ENCODE assay signal across 28 cellular contexts in genomic region chr5:22908129-22908528, GRCh38. TPM values are rescaled to one million over a fixed set of nuclear protein-coding genes. Genes with fewer than 3 reads are reported as not detected.
DNase-seq lines count a peak whose midpoint lies in the region; TF ChIP-seq lines count a peak whose summit lies in the region.
"Had no signal": no experiment of that assay in that cellular context is flagged by ENCODE, and none has a peak within 500 bp of the region (broad histone marks: within the 10 kb centered on the region; RNA-seq: fewer than 3 reads in every experiment).

No MANE protein-coding gene starts in this region.

- H4K20me1 ChIP-seq in neural progenitor cell (ENCODE audit: low read depth): no peaks in the 10 kb centered on the region

- H3F3A ChIP-seq in neural progenitor cell (ENCODE audit: low read depth): no peaks in the 10 kb centered on the region

- no peak for TF ChIP-seq CTCF in choroid plexus epithelial cell (conservative IDR thresholded peaks at IDR 0.05; ENCODE audit: low read depth, low read length)
- TF ChIP-seq CTCF in neural progenitor cell (IDR thresholded peaks at IDR 0.05): no peak

- no peaks in the 10 kb centered on the region for H3K27me3 ChIP-seq in neural progenitor cell
- H3K27me3 ChIP-seq: cardiac muscle cell, right atrium auricular region had no signal

- H3K4me3 ChIP-seq in choroid plexus epithelial cell (ENCODE audit: low read depth, low read length) (no peak overlapping the region), neural progenitor cell (no peak overlapping the region)
- H3K4me3 ChIP-seq: cardiac muscle cell, right atrium auricular region had no signal

- no peaks in the 10 kb centered on the region for H3K36me3 Mint-ChIP-seq in neural progenitor cell
- H3K36me3 Mint-ChIP-seq: CD4-positive, alpha-beta memory T cell; naive thymus-derived CD4-positive, alpha-beta T cell had no signal

- H3K4me2 ChIP-seq in neural progenitor cell: no peak overlapping the region

- no peak overlapping the region for H3K4me3 Mint-ChIP-seq in neural progenitor cell
- H3K4me3 Mint-ChIP-seq: activated naive CD8-positive, alpha-beta T cell treated with anti-CD3 and anti-CD28 coated beads, Interleukin-2, amount 50 U/mL, for 24 hours; CD4-positive, alpha-beta memory T cell; naive thymus-derived CD4-positive, alpha-beta T cell had no signal

- H3K4me1 Mint-ChIP-seq in neural progenitor cell: no peaks in the 10 kb centered on the region
- H3K4me1 Mint-ChIP-seq: activated naive CD8-positive, alpha-beta T cell treated with anti-CD3 and anti-CD28 coated beads, Interleukin-2, amount 50 U/mL, for 24 hours; CD4-positive, alpha-beta memory T cell; naive thymus-derived CD4-positive, alpha-beta T cell had no signal

- H2AFZ ChIP-seq in neural progenitor cell (replicated peaks): peak overlapping the region; percentile 40

- H3K27ac ChIP-seq in neural progenitor cell: no peak overlapping the region
- H3K27ac ChIP-seq: cardiac muscle cell, epithelial cell of prostate, right atrium auricular region, WERI-Rb-1 had no signal

- H3K9ac ChIP-seq in neural progenitor cell: no peak overlapping the region

- H3K27ac Mint-ChIP-seq in neural progenitor cell: no peak overlapping the region
- H3K27ac Mint-ChIP-seq: activated naive CD8-positive, alpha-beta T cell treated with anti-CD3 and anti-CD28 coated beads, Interleukin-2, amount 50 U/mL, for 24 hours; CD4-positive, alpha-beta memory T cell; naive thymus-derived CD4-positive, alpha-beta T cell had no signal

- H3K9me3 ChIP-seq in neural progenitor cell (ENCODE audit: low read depth): no peaks in the 10 kb centered on the region
- H3K9me3 ChIP-seq: right atrium auricular region had no signal

- no peaks in the 10 kb centered on the region for H3K79me2 ChIP-seq in neural progenitor cell (ENCODE audit: low read depth)

- H3K36me3 ChIP-seq in neural progenitor cell: no peaks in the 10 kb centered on the region
- H3K36me3 ChIP-seq: cardiac muscle cell, right atrium auricular region, WERI-Rb-1 had no signal

- no peaks in the 10 kb centered on the region for H3K9me3 Mint-ChIP-seq in neural progenitor cell

- no peaks in the 10 kb centered on the region for H3K4me1 ChIP-seq in neural progenitor cell
- H3K4me1 ChIP-seq: right atrium auricular region had no signal

- DNase-seq in H4 (ENCODE audit: low spot score) (peak; percentile 31), OCI-M1 (lab: John Stamatoyannopoulos, UW) (peak; percentile 56), choroid plexus epithelial cell (ENCODE audit: low read depth) (peak; percentile 79), neural progenitor cell (ENCODE audit: low spot score) (no peak), ecto neural progenitor cell (ENCODE audit: low spot score) (no peak)
- DNase-seq in effector CD8-positive, alpha-beta T cell (lab: John Stamatoyannopoulos, UW): no peak
- no peak for DNase-seq in NK-92 treated with Interleukin-12 subunit alpha and Interleukin-12 subunit beta, amount 100 ng/mL, for 24 hours (lab: John Stamatoyannopoulos, UW)
- DNase-seq: activated CD4-positive, alpha-beta T cell treated with anti-CD3 and anti-CD28 coated beads, Interleukin-2, amount 50 U/mL, for 1 hour; activated CD8-positive, alpha-beta memory T cell treated with anti-CD3 and anti-CD28 coated beads, Interleukin-2, amount 50 U/mL, for 48 hours; activated effector memory CD4-positive, alpha-beta T cell treated with anti-CD3 and anti-CD28 coated beads, Interleukin-2, amount 50 U/mL, for 16 hours; activated naive CD8-positive, alpha-beta T cell treated with anti-CD3 and anti-CD28 coated beads, Interleukin-2, amount 50 U/mL, for 24 hours; CD4-positive, alpha-beta memory T cell; dermis blood vessel endothelial cell; DMS53; GF-D8; KG1; left colon; naive thymus-derived CD4-positive, alpha-beta T cell; NCI-H1092; NCI-H2029 treated with DMSO at 0.1 percent for 48 hours; NCI-H510A treated with DMSO at 0.1 percent for 48 hours; RPMI8226; WERI-Rb-1 had no signal

- H3K27me3 Mint-ChIP-seq in neural progenitor cell (ENCODE audit: insufficient read depth, low read depth): no peaks in the 10 kb centered on the region
- H3K27me3 Mint-ChIP-seq: activated naive CD8-positive, alpha-beta T cell treated with anti-CD3 and anti-CD28 coated beads, Interleukin-2, amount 50 U/mL, for 24 hours; CD4-positive, alpha-beta memory T cell; naive thymus-derived CD4-positive, alpha-beta T cell had no signal

RNA-seq across cellular contexts. Expression of gene CDH12, which starts 55.0 kb away (rescaled TPM):
- total RNA-seq in H4 (2014; rRNA removed; shearing (Covaris generic)): 49.2 and 71.9 TPM in 2 replicates
- not detected in 2 replicates for total RNA-seq in neural progenitor cell (ENCODE audit: low replicate concordance)
- total RNA-seq: CD4-positive, alpha-beta memory T cell; dermis blood vessel endothelial cell; left colon; mesenteric fat pad; naive thymus-derived CD4-positive, alpha-beta T cell; osteocyte; right atrium auricular region had no signal

Comparison
In these comparisons a context has a peak if more than half of its experiments do, and no peak if none do; other contexts are left out.
1. DNase-seq: peak in H4 (single experiment), OCI-M1 (single experiment) and choroid plexus epithelial cell (single experiment); none in neural progenitor cell (single experiment), effector CD8-positive, alpha-beta T cell (single experiment), NK-92 treated with Interleukin-12 subunit alpha and Interleukin-12 subunit beta, amount 100 ng/mL, for 24 hours (single experiment) and ecto neural progenitor cell (single experiment).
2. RNA of gene CDH12, which starts 55.0 kb away (total RNA-seq): 49.2 to 71.9 TPM in H4; not detected in neural progenitor cell; every median in the first group is over 10 times any median in the second.